ENCODE assay signal across 1 cellular context in the genomic region with DNA sequence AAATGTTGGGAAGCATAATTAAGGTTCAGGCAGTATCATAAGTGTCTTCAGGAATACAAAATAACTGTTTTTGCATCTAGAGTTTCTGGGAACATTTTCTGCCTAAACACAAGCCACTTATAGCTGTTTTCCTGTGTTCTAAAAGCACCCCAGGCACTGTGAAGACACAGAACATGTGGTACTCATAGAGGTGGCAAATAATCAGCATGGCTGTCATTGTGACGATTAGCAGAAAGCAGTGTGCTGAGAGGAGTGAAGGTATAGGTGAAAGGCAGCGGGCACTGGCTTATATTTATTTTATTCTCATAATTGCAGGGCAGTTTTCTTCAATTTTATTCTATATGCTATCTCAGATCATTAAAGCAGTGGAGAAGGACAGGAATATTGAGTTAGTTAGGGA.
TF ChIP-seq lines count a peak whose summit lies in the region.

No MANE protein-coding gene starts in this region.

TF ChIP-seq in SK-N-SH, 30 proteins besides CTCF, POLR2A, EP300 and RAD21 (continued from another document):
- TF ChIP-seq, protein P1, sequence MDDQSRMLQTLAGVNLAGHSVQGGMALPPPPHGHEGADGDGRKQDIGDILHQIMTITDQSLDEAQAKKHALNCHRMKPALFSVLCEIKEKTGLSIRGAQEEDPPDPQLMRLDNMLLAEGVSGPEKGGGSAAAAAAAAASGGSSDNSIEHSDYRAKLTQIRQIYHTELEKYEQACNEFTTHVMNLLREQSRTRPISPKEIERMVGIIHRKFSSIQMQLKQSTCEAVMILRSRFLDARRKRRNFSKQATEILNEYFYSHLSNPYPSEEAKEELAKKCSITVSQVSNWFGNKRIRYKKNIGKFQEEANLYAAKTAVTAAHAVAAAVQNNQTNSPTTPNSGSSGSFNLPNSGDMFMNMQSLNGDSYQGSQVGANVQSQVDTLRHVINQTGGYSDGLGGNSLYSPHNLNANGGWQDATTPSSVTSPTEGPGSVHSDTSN (IDR thresholded peaks at IDR 0.05), result 0 out of 2 replicates have a peak, but pooled peaks have one; percentile 27
- TF ChIP-seq RCOR1 (IDR thresholded peaks at IDR 0.05; ENCODE audit: low read length) (peak; percentile 93), TEAD4 (IDR thresholded peaks at IDR 0.05; ENCODE audit: borderline replicate concordance, insufficient read depth) (no peak), MXI1 (IDR thresholded peaks at IDR 0.05; ENCODE audit: low read depth, low read length) (peak; percentile 76; the same call in 1 of the 2 replicates), POLR2AphosphoS5 (IDR thresholded peaks at IDR 0.05; ENCODE audit: low read depth, low read length) (peak; percentile 46; the same call in 1 of the 2 replicates), GATA2 (CRISPR knock-in tag; IDR thresholded peaks at IDR 0.05) (peak; percentile 98), MEF2A (IDR thresholded peaks at IDR 0.05; ENCODE audit: borderline replicate concordance, low read depth) (no peak), EZH2phosphoT487 (IDR thresholded peaks at IDR 0.05; ENCODE audit: borderline replicate concordance, low read depth) (no peak), CHD2 (IDR thresholded peaks at IDR 0.05; ENCODE audit: low read length, partially characterized antibody) (peak; percentile 65), GABPA (IDR thresholded peaks at IDR 0.05; ENCODE audit: low read depth) (no peak)
